ENCODE assay signal across 1 cellular context in the genomic region with DNA sequence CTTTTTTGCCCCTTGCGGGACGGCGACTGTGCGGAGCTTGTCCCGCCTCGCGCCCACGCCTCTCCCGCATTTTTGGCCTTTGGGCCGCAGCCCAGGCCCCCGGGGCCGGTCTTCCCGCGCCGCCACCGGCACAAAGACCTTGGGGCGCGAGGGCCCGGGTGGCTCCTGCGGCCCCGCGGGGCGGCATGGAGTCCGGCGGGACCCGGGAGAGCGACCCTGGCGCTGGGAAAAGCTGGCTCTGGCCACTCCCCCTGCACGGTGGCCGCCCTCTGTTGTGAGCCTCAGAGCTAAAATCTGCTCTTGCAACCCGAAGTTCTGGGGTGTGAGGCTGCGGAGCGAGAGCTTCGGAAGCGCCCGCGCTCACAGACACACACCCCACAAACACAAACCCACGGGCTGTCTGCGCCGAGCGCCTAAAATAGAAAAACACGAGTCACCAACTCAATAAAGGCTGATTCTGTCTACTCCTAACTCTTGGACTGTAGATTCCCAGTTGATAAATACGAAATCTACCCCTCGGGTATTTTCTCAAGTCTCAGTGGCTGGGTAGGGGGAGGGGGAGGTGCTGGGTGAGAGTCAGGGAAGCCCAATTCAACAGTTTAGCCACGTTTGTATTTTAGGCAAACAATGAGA.
TF ChIP-seq lines count a peak whose summit lies in the region.

No MANE protein-coding gene starts in this region.

TF ChIP-seq in HepG2, 621 proteins besides CTCF, POLR2A, EP300 and RAD21 (continued from another document and continues in another):
- TF ChIP-seq, protein P1, sequence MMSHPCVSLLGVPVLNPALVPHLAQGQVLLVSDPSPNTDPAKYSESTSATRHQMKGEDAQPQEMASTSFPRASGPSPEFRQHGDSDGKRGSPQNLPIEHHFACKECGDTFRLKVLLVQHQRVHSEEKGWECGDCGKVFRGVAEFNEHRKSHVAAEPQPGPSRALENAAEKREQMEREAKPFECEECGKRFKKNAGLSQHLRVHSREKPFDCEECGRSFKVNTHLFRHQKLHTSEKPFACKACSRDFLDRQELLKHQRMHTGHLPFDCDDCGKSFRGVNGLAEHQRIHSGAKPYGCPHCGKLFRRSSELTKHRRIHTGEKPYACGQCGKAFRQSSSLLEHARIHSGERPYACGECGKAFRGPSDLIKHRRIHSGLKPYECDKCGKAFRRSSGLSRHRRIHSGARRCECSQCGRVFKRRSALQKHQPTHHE (CRISPR knock-in tag; IDR thresholded peaks at IDR 0.05; ENCODE audit: borderline replicate concordance) = 0 out of 2 replicates have a peak, but pooled peaks have one; percentile 41
- TF ChIP-seq ZNF232 (CRISPR knock-in tag; IDR thresholded peaks at IDR 0.05; ENCODE audit: borderline replicate concordance) (peak; percentile 28; the same call in 1 of the 2 replicates), THAP11 (CRISPR knock-in tag; IDR thresholded peaks at IDR 0.05) (no peak), ZMYM4 (CRISPR knock-in tag; IDR thresholded peaks at IDR 0.05) (peak; percentile 61; the same call in 1 of the 2 replicates), RBM22 (optimal IDR thresholded peaks at IDR 0.05; ENCODE audit: low read length) (no peak), NR2F1 (CRISPR knock-in tag; IDR thresholded peaks at IDR 0.05) (no peak), MED8 (CRISPR knock-in tag; IDR thresholded peaks at IDR 0.05; ENCODE audit: insufficient replicate concordance) (peak; percentile 37), ZNF777 (CRISPR knock-in tag; IDR thresholded peaks at IDR 0.05) (no peak), NR2C2 (CRISPR knock-in tag; IDR thresholded peaks at IDR 0.05; ENCODE audit: borderline replicate concordance) (no peak; the same call in 1 of the 2 replicates), ZNF879 (CRISPR knock-in tag; IDR thresholded peaks at IDR 0.05) (no peak), DPF2 (CRISPR knock-in tag; IDR thresholded peaks at IDR 0.05; ENCODE audit: borderline replicate concordance, low read depth) (no peak), KDM5B (CRISPR knock-in tag; IDR thresholded peaks at IDR 0.05; ENCODE audit: borderline replicate concordance) (peak; percentile 65; the same call in 1 of the 2 replicates), HDAC1 (CRISPR knock-in tag; IDR thresholded peaks at IDR 0.05) (peak; percentile 62; the same call in 1 of the 2 replicates), ASH2L (IDR thresholded peaks at IDR 0.05; ENCODE audit: insufficient read length, low read depth, low read length) (peak; percentile 63), ZC3H4 (CRISPR knock-in tag; IDR thresholded peaks at IDR 0.05; ENCODE audit: borderline replicate concordance) (no peak; the same call in 1 of the 2 replicates), PPARG (CRISPR knock-in tag; conservative IDR thresholded peaks at IDR 0.05) (0 out of 2 replicates have a peak, but pooled peaks have one; percentile 9), GABPB1 (CRISPR knock-in tag; IDR thresholded peaks at IDR 0.05) (peak; percentile 67), ZNF431 (CRISPR knock-in tag; IDR thresholded peaks at IDR 0.05; ENCODE audit: borderline replicate concordance, low read depth) (no peak), ZNF747 (CRISPR knock-in tag; IDR thresholded peaks at IDR 0.05; ENCODE audit: borderline replicate concordance) (peak; percentile 28; the same call in 1 of the 2 replicates), DMAP1 (CRISPR knock-in tag; IDR thresholded peaks at IDR 0.05) (peak; percentile 65; the same call in 1 of the 2 replicates), ZNF772 (CRISPR knock-in tag; IDR thresholded peaks at IDR 0.05) (0 out of 2 replicates have a peak, but pooled peaks have one; percentile 27), MATR3 (CRISPR knock-in tag; IDR thresholded peaks at IDR 0.05) (no peak), ZBTB7B (CRISPR knock-in tag; IDR thresholded peaks at IDR 0.05) (peak; percentile 59; the same call in 1 of the 2 replicates), ZMAT3 (CRISPR knock-in tag; conservative IDR thresholded peaks at IDR 0.05) (no peak), ZNF782 (CRISPR knock-in tag; IDR thresholded peaks at IDR 0.05; ENCODE audit: borderline replicate concordance) (no peak; the same call in 1 of the 2 replicates), IRX3 (CRISPR knock-in tag; IDR thresholded peaks at IDR 0.05; ENCODE audit: borderline replicate concordance, low read depth) (peak; percentile 45; the same call in 1 of the 2 replicates), SAFB2 (CRISPR knock-in tag; IDR thresholded peaks at IDR 0.05; ENCODE audit: borderline replicate concordance, low read depth) (0 out of 2 replicates have a peak, but pooled peaks have one; percentile 34), ZNF331 (CRISPR knock-in tag; IDR thresholded peaks at IDR 0.05) (peak; percentile 25; the same call in 1 of the 2 replicates), KLF15 (CRISPR knock-in tag; IDR thresholded peaks at IDR 0.05; ENCODE audit: borderline replicate concordance) (0 out of 2 replicates have a peak, but pooled peaks have one; percentile 52), ZNF766 (CRISPR knock-in tag; IDR thresholded peaks at IDR 0.05; ENCODE audit: borderline replicate concordance) (peak; percentile 48; the same call in 1 of the 2 replicates), ZNF720 (CRISPR knock-in tag; IDR thresholded peaks at IDR 0.05) (no peak), SOX6 (IDR thresholded peaks at IDR 0.05) (no peak), SOX6 (CRISPR knock-in tag; IDR thresholded peaks at IDR 0.05) (peak; percentile 28), ZNF607 (CRISPR knock-in tag; IDR thresholded peaks at IDR 0.05; ENCODE audit: borderline replicate concordance) (peak; percentile 81), GZF1 (CRISPR knock-in tag; IDR thresholded peaks at IDR 0.05) (no peak)
- TF ChIP-seq, protein P2, sequence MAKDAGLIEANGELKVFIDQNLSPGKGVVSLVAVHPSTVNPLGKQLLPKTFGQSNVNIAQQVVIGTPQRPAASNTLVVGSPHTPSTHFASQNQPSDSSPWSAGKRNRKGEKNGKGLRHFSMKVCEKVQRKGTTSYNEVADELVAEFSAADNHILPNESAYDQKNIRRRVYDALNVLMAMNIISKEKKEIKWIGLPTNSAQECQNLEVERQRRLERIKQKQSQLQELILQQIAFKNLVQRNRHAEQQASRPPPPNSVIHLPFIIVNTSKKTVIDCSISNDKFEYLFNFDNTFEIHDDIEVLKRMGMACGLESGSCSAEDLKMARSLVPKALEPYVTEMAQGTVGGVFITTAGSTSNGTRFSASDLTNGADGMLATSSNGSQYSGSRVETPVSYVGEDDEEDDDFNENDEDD (CRISPR knock-in tag; IDR thresholded peaks at IDR 0.05; ENCODE audit: borderline replicate concordance) = peak; percentile 34; the same call in 1 of the 2 replicates
- TF ChIP-seq, protein P3, sequence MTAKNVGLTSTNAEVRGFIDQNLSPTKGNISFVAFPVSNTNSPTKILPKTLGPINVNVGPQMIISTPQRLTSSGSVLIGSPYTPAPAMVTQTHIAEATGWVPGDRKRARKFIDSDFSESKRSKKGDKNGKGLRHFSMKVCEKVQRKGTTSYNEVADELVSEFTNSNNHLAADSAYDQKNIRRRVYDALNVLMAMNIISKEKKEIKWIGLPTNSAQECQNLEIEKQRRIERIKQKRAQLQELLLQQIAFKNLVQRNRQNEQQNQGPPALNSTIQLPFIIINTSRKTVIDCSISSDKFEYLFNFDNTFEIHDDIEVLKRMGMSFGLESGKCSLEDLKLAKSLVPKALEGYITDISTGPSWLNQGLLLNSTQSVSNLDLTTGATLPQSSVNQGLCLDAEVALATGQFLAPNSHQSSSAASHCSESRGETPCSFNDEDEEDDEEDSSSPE (CRISPR knock-in tag; IDR thresholded peaks at IDR 0.05) = peak; percentile 62
- TF ChIP-seq, protein P4, sequence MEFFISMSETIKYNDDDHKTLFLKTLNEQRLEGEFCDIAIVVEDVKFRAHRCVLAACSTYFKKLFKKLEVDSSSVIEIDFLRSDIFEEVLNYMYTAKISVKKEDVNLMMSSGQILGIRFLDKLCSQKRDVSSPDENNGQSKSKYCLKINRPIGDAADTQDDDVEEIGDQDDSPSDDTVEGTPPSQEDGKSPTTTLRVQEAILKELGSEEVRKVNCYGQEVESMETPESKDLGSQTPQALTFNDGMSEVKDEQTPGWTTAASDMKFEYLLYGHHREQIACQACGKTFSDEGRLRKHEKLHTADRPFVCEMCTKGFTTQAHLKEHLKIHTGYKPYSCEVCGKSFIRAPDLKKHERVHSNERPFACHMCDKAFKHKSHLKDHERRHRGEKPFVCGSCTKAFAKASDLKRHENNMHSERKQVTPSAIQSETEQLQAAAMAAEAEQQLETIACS (CRISPR knock-in tag; IDR thresholded peaks at IDR 0.05) = 0 out of 2 replicates have a peak, but pooled peaks have one; percentile 8
- TF ChIP-seq, protein P5, sequence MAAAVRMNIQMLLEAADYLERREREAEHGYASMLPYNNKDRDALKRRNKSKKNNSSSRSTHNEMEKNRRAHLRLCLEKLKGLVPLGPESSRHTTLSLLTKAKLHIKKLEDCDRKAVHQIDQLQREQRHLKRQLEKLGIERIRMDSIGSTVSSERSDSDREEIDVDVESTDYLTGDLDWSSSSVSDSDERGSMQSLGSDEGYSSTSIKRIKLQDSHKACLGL (CRISPR knock-in tag; IDR thresholded peaks at IDR 0.05) = peak; percentile 51; the same call in 1 of the 2 replicates
- TF ChIP-seq, protein P6, sequence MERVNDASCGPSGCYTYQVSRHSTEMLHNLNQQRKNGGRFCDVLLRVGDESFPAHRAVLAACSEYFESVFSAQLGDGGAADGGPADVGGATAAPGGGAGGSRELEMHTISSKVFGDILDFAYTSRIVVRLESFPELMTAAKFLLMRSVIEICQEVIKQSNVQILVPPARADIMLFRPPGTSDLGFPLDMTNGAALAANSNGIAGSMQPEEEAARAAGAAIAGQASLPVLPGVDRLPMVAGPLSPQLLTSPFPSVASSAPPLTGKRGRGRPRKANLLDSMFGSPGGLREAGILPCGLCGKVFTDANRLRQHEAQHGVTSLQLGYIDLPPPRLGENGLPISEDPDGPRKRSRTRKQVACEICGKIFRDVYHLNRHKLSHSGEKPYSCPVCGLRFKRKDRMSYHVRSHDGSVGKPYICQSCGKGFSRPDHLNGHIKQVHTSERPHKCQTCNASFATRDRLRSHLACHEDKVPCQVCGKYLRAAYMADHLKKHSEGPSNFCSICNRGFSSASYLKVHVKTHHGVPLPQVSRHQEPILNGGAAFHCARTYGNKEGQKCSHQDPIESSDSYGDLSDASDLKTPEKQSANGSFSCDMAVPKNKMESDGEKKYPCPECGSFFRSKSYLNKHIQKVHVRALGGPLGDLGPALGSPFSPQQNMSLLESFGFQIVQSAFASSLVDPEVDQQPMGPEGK (CRISPR knock-in tag; IDR thresholded peaks at IDR 0.05) = 0 out of 2 replicates have a peak, but pooled peaks have one; percentile 43
- TF ChIP-seq, protein P7, sequence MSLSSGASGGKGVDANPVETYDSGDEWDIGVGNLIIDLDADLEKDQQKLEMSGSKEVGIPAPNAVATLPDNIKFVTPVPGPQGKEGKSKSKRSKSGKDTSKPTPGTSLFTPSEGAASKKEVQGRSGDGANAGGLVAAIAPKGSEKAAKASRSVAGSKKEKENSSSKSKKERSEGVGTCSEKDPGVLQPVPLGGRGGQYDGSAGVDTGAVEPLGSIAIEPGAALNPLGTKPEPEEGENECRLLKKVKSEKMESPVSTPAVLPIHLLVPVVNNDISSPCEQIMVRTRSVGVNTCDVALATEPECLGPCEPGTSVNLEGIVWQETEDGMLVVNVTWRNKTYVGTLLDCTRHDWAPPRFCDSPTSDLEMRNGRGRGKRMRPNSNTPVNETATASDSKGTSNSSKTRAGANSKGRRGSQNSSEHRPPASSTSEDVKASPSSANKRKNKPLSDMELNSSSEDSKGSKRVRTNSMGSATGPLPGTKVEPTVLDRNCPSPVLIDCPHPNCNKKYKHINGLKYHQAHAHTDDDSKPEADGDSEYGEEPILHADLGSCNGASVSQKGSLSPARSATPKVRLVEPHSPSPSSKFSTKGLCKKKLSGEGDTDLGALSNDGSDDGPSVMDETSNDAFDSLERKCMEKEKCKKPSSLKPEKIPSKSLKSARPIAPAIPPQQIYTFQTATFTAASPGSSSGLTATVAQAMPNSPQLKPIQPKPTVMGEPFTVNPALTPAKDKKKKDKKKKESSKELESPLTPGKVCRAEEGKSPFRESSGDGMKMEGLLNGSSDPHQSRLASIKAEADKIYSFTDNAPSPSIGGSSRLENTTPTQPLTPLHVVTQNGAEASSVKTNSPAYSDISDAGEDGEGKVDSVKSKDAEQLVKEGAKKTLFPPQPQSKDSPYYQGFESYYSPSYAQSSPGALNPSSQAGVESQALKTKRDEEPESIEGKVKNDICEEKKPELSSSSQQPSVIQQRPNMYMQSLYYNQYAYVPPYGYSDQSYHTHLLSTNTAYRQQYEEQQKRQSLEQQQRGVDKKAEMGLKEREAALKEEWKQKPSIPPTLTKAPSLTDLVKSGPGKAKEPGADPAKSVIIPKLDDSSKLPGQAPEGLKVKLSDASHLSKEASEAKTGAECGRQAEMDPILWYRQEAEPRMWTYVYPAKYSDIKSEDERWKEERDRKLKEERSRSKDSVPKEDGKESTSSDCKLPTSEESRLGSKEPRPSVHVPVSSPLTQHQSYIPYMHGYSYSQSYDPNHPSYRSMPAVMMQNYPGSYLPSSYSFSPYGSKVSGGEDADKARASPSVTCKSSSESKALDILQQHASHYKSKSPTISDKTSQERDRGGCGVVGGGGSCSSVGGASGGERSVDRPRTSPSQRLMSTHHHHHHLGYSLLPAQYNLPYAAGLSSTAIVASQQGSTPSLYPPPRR (CRISPR knock-in tag; IDR thresholded peaks at IDR 0.05; ENCODE audit: borderline replicate concordance) = no peak
- TF ChIP-seq, protein P8, sequence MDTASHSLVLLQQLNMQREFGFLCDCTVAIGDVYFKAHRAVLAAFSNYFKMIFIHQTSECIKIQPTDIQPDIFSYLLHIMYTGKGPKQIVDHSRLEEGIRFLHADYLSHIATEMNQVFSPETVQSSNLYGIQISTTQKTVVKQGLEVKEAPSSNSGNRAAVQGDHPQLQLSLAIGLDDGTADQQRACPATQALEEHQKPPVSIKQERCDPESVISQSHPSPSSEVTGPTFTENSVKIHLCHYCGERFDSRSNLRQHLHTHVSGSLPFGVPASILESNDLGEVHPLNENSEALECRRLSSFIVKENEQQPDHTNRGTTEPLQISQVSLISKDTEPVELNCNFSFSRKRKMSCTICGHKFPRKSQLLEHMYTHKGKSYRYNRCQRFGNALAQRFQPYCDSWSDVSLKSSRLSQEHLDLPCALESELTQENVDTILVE (CRISPR knock-in tag; IDR thresholded peaks at IDR 0.05) = 0 out of 2 replicates have a peak, but pooled peaks have one; percentile 19
